ENCODE assay signal across 8 cellular contexts in the genomic region with DNA sequence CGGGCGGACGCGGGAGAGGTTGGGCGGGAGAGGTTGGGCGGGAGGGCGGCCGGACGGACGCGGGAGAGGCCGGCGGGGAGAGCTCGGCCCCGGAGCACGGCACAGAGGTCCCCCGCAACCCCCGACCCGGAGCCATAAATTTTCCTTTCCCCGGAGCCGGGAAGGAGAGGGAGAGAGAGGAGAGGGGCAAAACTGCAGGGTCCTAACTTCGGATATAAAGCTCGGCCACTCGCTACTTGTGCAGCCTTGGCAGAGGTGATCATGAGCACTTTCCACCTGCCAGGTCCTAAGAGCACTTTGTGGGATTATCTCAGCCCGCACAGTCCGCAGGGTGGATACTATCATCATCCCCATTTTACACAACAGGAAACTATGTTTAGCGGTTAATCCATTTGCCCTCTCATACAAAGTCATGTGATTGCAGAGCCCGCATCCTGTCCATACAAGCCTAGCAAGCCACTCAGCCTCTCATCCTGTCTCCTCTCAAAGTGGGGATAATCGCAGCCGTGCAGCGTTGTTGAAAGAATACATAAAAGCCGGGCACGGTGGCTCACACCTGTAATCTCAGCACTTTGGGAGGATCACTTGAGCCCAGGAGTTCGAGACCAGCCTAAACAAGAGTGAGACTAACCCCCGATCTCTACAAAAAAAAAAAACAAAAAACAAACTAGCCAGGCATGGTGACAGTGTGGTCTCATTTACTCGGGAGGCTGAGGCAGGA. TPM values are rescaled to one million over a fixed set of nuclear protein-coding genes. Genes with fewer than 3 reads are reported as not detected.
A peak's percentile ranks its signal among the peaks of the same experiment; 100 is the strongest.
DNase-seq lines count a peak whose midpoint lies in the region; ATAC-seq and TF ChIP-seq lines count a peak whose summit lies in the region.

No MANE protein-coding gene starts in this region.

- peak overlapping the region; percentile 77 for H3K4me3 Mint-ChIP-seq in activated T-cell treated with anti-CD3 and anti-CD28 coated beads, Interleukin-2, amount 50 U/mL, for 4 hours

- H3K27ac ChIP-seq in fibroblast of lung (ENCODE audit: insufficient read depth, low read length) (peak overlapping the region; percentile 77), neutrophil (peak overlapping the region; percentile 69)

- no peaks in the 10 kb centered on the region for H3K27me3 Mint-ChIP-seq in activated T-cell treated with anti-CD3 and anti-CD28 coated beads, Interleukin-2, amount 50 U/mL, for 4 hours (ENCODE audit: low read depth)

- H3K4me2 ChIP-seq in fibroblast of lung (ENCODE audit: extremely low read depth, insufficient read depth, low read length), result peak overlapping the region; percentile 100

- peak; percentile 28 for DNase-seq in ACHN
- DNase-seq in NOMO-1 (lab: John Stamatoyannopoulos, UW; ENCODE audit: unreplicated experiment in 2 of 2), result peak; percentile 37 to 63
- no peak for DNase-seq in activated T-cell treated with anti-CD3 and anti-CD28 coated beads, Interleukin-2, amount 50 U/mL, for 4 hours
- DNase-seq in fibroblast of lung (ENCODE audit: low read depth in 2 of 2), result peak; percentile 20 to 42
- DNase-seq in 8988T, result no peak
- no peak for DNase-seq in GM19238 (ENCODE audit: insufficient read length, low spot score)

- TF ChIP-seq CTCF in fibroblast of lung (conservative IDR thresholded peaks at IDR 0.05 in 1 of 2, IDR thresholded peaks at IDR 0.05 in 1 of 2; ENCODE audit: low read depth in 1 of 2, low read length in 2 of 2), result no peak
- TF ChIP-seq CTCF in neutrophil (IDR thresholded peaks at IDR 0.05), result no peak

- no peaks in the 10 kb centered on the region for H3K9me3 Mint-ChIP-seq in activated T-cell treated with anti-CD3 and anti-CD28 coated beads, Interleukin-2, amount 50 U/mL, for 4 hours

- H3K4me1 Mint-ChIP-seq in activated T-cell treated with anti-CD3 and anti-CD28 coated beads, Interleukin-2, amount 50 U/mL, for 4 hours (ENCODE audit: low read depth), result peaks cover 29% of the 10 kb centered on the region

- H3K9me3 ChIP-seq in fibroblast of lung (ENCODE audit: control insufficient read depth, insufficient read depth, low read depth, low read length) (no peaks in the 10 kb centered on the region), neutrophil (no peaks in the 10 kb centered on the region)

- in situ Hi-C loops in ACHN (cut with HindIII; ENCODE audit: low pct_ligation_motif_present, low pct_unique_long_range_greater_than_20kb, low sequenced_read_pairs), result no loop called here

- H3K36me3 ChIP-seq in fibroblast of lung (ENCODE audit: control insufficient read depth, insufficient read depth, low read length), result no peaks in the 10 kb centered on the region
- H3K36me3 ChIP-seq in neutrophil, result no peaks in the 10 kb centered on the region

- TF ChIP-seq POLR2A in GM19193 (IDR thresholded peaks at IDR 0.05; ENCODE audit: extremely low read depth, insufficient read depth, insufficient read length), result peak; percentile 55

- peak in 1 of 2 donors; percentile 23 for ATAC-seq in activated T-cell treated with anti-CD3 and anti-CD28 coated beads, Interleukin-2, amount 50 U/mL, for 4 hours

- H3K4me3 ChIP-seq in fibroblast of lung (replicated peaks in 1 of 4; ENCODE audit: control extremely low read depth in 1 of 4, insufficient read depth in 1 of 4, low read depth in 3 of 4, low read length in 4 of 4), result peak overlapping the region; percentile 65 to 83 (median 66)
- peak overlapping the region; percentile 66 to 68 for H3K4me3 ChIP-seq in neutrophil (ENCODE audit: low read depth in 1 of 2, low read length in 1 of 2)

- peaks cover 6% of the 10 kb centered on the region for H3K4me1 ChIP-seq in fibroblast of lung (ENCODE audit: control insufficient read depth, extremely low read depth, insufficient read depth, low read length)
- H3K4me1 ChIP-seq in neutrophil (ENCODE audit: control insufficient read depth in 1 of 2, insufficient read depth in 1 of 2, low read depth in 1 of 2, low read length in 1 of 2), result peaks cover 18 to 20% of the 10 kb centered on the region in 2 experiments

- peak overlapping the region; percentile 55 for H3K9ac ChIP-seq in fibroblast of lung (ENCODE audit: insufficient read depth, low read length)

- H3K79me2 ChIP-seq in fibroblast of lung (ENCODE audit: control insufficient read depth, insufficient read depth, low read length), result peaks cover 20% of the 10 kb centered on the region

- peaks cover 2% of the 10 kb centered on the region for H3K36me3 Mint-ChIP-seq in activated T-cell treated with anti-CD3 and anti-CD28 coated beads, Interleukin-2, amount 50 U/mL, for 4 hours (ENCODE audit: insufficient read depth)

- no peaks in the 10 kb centered on the region for H3K27me3 ChIP-seq in fibroblast of lung (ENCODE audit: control insufficient read depth, insufficient read depth, low read length)
- no peaks in the 10 kb centered on the region for H3K27me3 ChIP-seq in neutrophil

- no peaks in the 10 kb centered on the region for H4K20me1 ChIP-seq in fibroblast of lung (ENCODE audit: control insufficient read depth, extremely low read depth, insufficient read depth, low read length)

- peak overlapping the region; percentile 81 for H2AFZ ChIP-seq in fibroblast of lung (ENCODE audit: low read length)

RNA-seq across cellular contexts. Expression of a gene that starts 0.8 kb away (rescaled TPM):
- 10 to 100 TPM; 17.3 to 21.1 (median 19.1) TPM for total RNA-seq in activated T-cell treated with anti-CD3 and anti-CD28 coated beads, Interleukin-2, amount 50 U/mL, for 4 hours
- 39.8 and 41.5 TPM in 2 replicates for total RNA-seq in fibroblast of lung
- polyA plus RNA-seq in fibroblast of lung, result 21.8 TPM in 2 replicates
- polyA plus RNA-seq in fibroblast of lung (2012), result 26.3 and 28.3 TPM in 2 replicates
- 85.1 and 89.3 TPM in 2 replicates for polyA minus RNA-seq in fibroblast of lung (ENCODE audit: low replicate concordance)

RNA-seq across cellular contexts. Expression of a gene that starts 8.9 kb away (rescaled TPM):
- total RNA-seq in activated T-cell treated with anti-CD3 and anti-CD28 coated beads, Interleukin-2, amount 50 U/mL, for 4 hours, result 100 to 1,000 TPM; 228 to 255 (median 241) TPM
- total RNA-seq in fibroblast of lung, result 73.2 and 124 TPM in 2 replicates
- 46.2 and 57.1 TPM in 2 replicates for polyA plus RNA-seq in fibroblast of lung
- polyA plus RNA-seq in fibroblast of lung (2012), result 104 and 130 TPM in 2 replicates
- 67.8 and 173 TPM in 2 replicates for polyA minus RNA-seq in fibroblast of lung (ENCODE audit: low replicate concordance)

Comparison
In these comparisons a context has a peak if more than half of its experiments do, and no peak if none do; other contexts are left out.
1. DNase-seq: peak in ACHN (single experiment), NOMO-1 (2 of 2) and fibroblast of lung (2 of 2); none in activated T-cell treated with anti-CD3 and anti-CD28 coated beads, Interleukin-2, amount 50 U/mL, for 4 hours (single experiment), 8988T (single experiment) and GM19238 (single experiment).